In the genomic region with DNA sequence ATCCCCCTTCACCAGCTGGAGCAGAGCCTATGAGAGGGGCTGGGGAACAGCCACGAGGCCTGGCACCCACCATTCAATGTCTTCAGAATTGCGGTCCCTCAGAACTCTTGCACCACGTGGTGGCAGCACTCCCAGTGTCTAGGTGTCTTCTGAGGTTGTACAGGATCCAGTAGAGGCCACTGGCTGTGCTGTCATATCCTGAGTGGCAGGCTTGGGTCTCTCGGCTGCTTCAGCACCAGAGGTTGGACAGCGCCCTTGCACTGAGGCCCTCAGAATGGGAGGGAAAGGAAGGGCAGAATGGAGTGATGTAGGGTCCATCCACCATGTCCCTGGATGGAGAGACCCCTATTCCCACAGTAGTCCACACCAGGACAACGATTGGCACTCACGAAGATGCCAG, we compare ENCODE assay signal across 10 cellular contexts.
DNase-seq lines count a peak whose midpoint lies in the region; ATAC-seq, FAIRE-seq and TF ChIP-seq lines count a peak whose summit lies in the region.
"Had no signal": no experiment of that assay in that cellular context is flagged by ENCODE, and none has a peak within 500 bp of the region (broad histone marks: within the 10 kb centered on the region; RNA-seq: fewer than 3 reads in every experiment).

No MANE protein-coding gene starts in this region.

- TF ChIP-seq CTCF in HepG2 (CRISPR knock-in tag; IDR thresholded peaks at IDR 0.05) (peak; percentile 21; the same call in 1 of the 2 replicates), tibial artery (IDR thresholded peaks at IDR 0.05) (no peak)

- H3K36me3 ChIP-seq in HepG2 (replicated peaks in 1 of 2; ENCODE audit: control insufficient read depth in 1 of 2, insufficient read depth in 2 of 2, low read length in 2 of 2) (no peaks in the 10 kb centered on the region), tibial artery (no peaks in the 10 kb centered on the region)

- no peak overlapping the region for H2AFZ ChIP-seq in HepG2 (ENCODE audit: low read length)

- no peaks in the 10 kb centered on the region for H3K4me1 Mint-ChIP-seq in activated CD4-positive, alpha-beta T cell treated with anti-CD3 and anti-CD28 coated beads, Interleukin-2, amount 10 ng/mL, durations not matched to agents 7 days and 5 days

- TF ChIP-seq EP300 in HepG2 (IDR thresholded peaks at IDR 0.05; ENCODE audit: low read depth in 2 of 2, low read length in 2 of 2) (no peak), HepG2 (CRISPR knock-in tag; IDR thresholded peaks at IDR 0.05; ENCODE audit: borderline replicate concordance) (no peak)

- BruUV-seq in HepG2 (replicated peaks; lab: Mats Ljungman, UMichigan): no TSS peak

- DNase-seq in activated CD4-positive, alpha-beta T cell treated with anti-CD3 and anti-CD28 coated beads, Interleukin-2, amount 10 ng/mL, durations not matched to agents 7 days and 5 days: peak; percentile 20
- DNase-seq in activated CD4-positive, alpha-beta T cell treated with anti-CD3 and anti-CD28 coated beads, Interleukin-2, amount 50 U/mL, for 1 hour: no peak
- DNase-seq in HT1080 (ENCODE audit: low read depth) (peak; percentile 54), RPMI8226 (peak; percentile 72), HepG2 (ENCODE audit: low spot score) (peak; percentile 44), GM12892 (ENCODE audit: insufficient read length) (no peak), tibial artery (no peak)
- DNase-seq: body of pancreas, immature natural killer cell had no signal

- POLR2A ChIA-PET in activated CD4-positive, alpha-beta T cell treated with anti-CD3 and anti-CD28 coated beads, Interleukin-2, amount 10 ng/mL, durations not matched to agents 7 days and 5 days (lab: Charles Lee): no interaction called here
- POLR2A ChIA-PET in HepG2 (lab: Yijun Ruan, JAX): no interaction called here

- TF ChIP-seq POLR2A in HepG2 (IDR thresholded peaks at IDR 0.05; ENCODE audit: insufficient read depth in 1 of 2, low read depth in 2 of 2, low read length in 2 of 2) (no peak), GM12892 (IDR thresholded peaks at IDR 0.05; ENCODE audit: low read depth, low read length) (no peak)

- FAIRE-seq in HepG2 (lab: Jason Lieb, UNC): peak; percentile 51
- FAIRE-seq in GM12892 (lab: Jason Lieb, UNC): no peak

- no peak for TF ChIP-seq RAD21 in HepG2 (CRISPR knock-in tag; IDR thresholded peaks at IDR 0.05)

- H3K27me3 Mint-ChIP-seq in activated CD4-positive, alpha-beta T cell treated with anti-CD3 and anti-CD28 coated beads, Interleukin-2, amount 10 ng/mL, durations not matched to agents 7 days and 5 days: no peaks in the 10 kb centered on the region

- no peaks in the 10 kb centered on the region for H3K9me3 ChIP-seq in HepG2 (ENCODE audit: low read length)
- no peaks in the 10 kb centered on the region for H3K9me3 ChIP-seq in tibial artery
- H3K9me3 ChIP-seq: body of pancreas had no signal

- no peaks in the 10 kb centered on the region; the same call in 1 of the 2 replicates for H4K20me1 ChIP-seq in HepG2 (ENCODE audit: insufficient read depth, low read length)

- no peak overlapping the region for H3K4me3 Mint-ChIP-seq in activated CD4-positive, alpha-beta T cell treated with anti-CD3 and anti-CD28 coated beads, Interleukin-2, amount 10 ng/mL, durations not matched to agents 7 days and 5 days
- H3K4me3 Mint-ChIP-seq: immature natural killer cell had no signal

- no peaks in the 10 kb centered on the region for H3K9me3 Mint-ChIP-seq in activated CD4-positive, alpha-beta T cell treated with anti-CD3 and anti-CD28 coated beads, Interleukin-2, amount 10 ng/mL, durations not matched to agents 7 days and 5 days

- 10% methylated on average over 7 of the region's 7 CpGs for WGBS in HepG2 (ENCODE audit: low lambda C conversion rate)

- H3K27ac Mint-ChIP-seq in activated CD4-positive, alpha-beta T cell treated with anti-CD3 and anti-CD28 coated beads, Interleukin-2, amount 10 ng/mL, durations not matched to agents 7 days and 5 days: no peak overlapping the region
- H3K27ac Mint-ChIP-seq: immature natural killer cell had no signal

- H3K27ac ChIP-seq in HepG2 (ENCODE audit: extremely low read length, insufficient read depth, low read length) (no peak overlapping the region), tibial artery (no peak overlapping the region)
- H3K27ac ChIP-seq: body of pancreas had no signal

- CTCF ChIA-PET in activated CD4-positive, alpha-beta T cell treated with anti-CD3 and anti-CD28 coated beads, Interleukin-2, amount 10 ng/mL, durations not matched to agents 7 days and 5 days (lab: Charles Lee): no interaction called here
- CTCF ChIA-PET in HepG2 (lab: Yijun Ruan, JAX; ENCODE audit: low intra/inter-chr PET ratio, low total read pairs): no interaction called here

- intact Hi-C loops in HepG2 (cut with micrococcal nuclease; ENCODE audit: unreplicated experiment): no loop called here
- intact Hi-C loops in tibial artery (cut with DNase I; ENCODE audit: low total_unique reads): no loop called here

- in situ Hi-C loops in HepG2 (cut with HindIII; ENCODE audit: extremely low pct_ligation_motif_present, low pct_unique_long_range_greater_than_20kb): no loop called here

- no peak overlapping the region for H3K4me2 ChIP-seq in HepG2 (ENCODE audit: low read depth, low read length)

- H3K9ac ChIP-seq in HepG2 (ENCODE audit: insufficient read depth, low read depth, low read length): no peak overlapping the region

- H3K4me1 ChIP-seq in HepG2 (ENCODE audit: insufficient read depth, low read length) (no peaks in the 10 kb centered on the region), tibial artery (no peaks in the 10 kb centered on the region)
- H3K4me1 ChIP-seq: body of pancreas had no signal

- H3K4me3 ChIP-seq in HepG2 (replicated peaks in 1 of 3; ENCODE audit: insufficient read depth in 1 of 3, low read depth in 2 of 3, low read length in 3 of 3) (no peak overlapping the region), tibial artery (no peak overlapping the region)
- H3K4me3 ChIP-seq: body of pancreas had no signal

- H3K36me3 Mint-ChIP-seq in activated CD4-positive, alpha-beta T cell treated with anti-CD3 and anti-CD28 coated beads, Interleukin-2, amount 10 ng/mL, durations not matched to agents 7 days and 5 days (ENCODE audit: low read depth): no peaks in the 10 kb centered on the region
- H3K36me3 Mint-ChIP-seq: immature natural killer cell had no signal

- H3K79me2 ChIP-seq in HepG2 (ENCODE audit: insufficient read depth, low read length): no peaks in the 10 kb centered on the region

- peak; percentile 72 for ATAC-seq in HepG2
- no peak for ATAC-seq in HG02884 (IDR thresholded peaks at IDR 0.05; ENCODE audit: unreplicated experiment)
- ATAC-seq: body of pancreas had no signal

- peaks cover 0 to 2% of the 10 kb centered on the region in 2 experiments; a peak in 2 of 5 replicates for H3K27me3 ChIP-seq in HepG2 (ENCODE audit: control insufficient read depth in 1 of 2, insufficient read depth in 2 of 2, low read length in 2 of 2)
- H3K27me3 ChIP-seq in tibial artery: no peaks in the 10 kb centered on the region
- H3K27me3 ChIP-seq: body of pancreas had no signal

TF ChIP-seq in HepG2, 621 proteins besides CTCF, POLR2A, EP300 and RAD21 (continues in another document):
- peak; percentile 99 for TF ChIP-seq MIER2 (CRISPR knock-in tag; IDR thresholded peaks at IDR 0.05)
- 0 out of 2 replicates have a peak, but pooled peaks have one; percentile 20 for TF ChIP-seq RARA (CRISPR knock-in tag; IDR thresholded peaks at IDR 0.05)
- TF ChIP-seq ZMAT3 (CRISPR knock-in tag; conservative IDR thresholded peaks at IDR 0.05): 0 out of 2 replicates have a peak, but pooled peaks have one; percentile 40
- TF ChIP-seq, protein P1, sequence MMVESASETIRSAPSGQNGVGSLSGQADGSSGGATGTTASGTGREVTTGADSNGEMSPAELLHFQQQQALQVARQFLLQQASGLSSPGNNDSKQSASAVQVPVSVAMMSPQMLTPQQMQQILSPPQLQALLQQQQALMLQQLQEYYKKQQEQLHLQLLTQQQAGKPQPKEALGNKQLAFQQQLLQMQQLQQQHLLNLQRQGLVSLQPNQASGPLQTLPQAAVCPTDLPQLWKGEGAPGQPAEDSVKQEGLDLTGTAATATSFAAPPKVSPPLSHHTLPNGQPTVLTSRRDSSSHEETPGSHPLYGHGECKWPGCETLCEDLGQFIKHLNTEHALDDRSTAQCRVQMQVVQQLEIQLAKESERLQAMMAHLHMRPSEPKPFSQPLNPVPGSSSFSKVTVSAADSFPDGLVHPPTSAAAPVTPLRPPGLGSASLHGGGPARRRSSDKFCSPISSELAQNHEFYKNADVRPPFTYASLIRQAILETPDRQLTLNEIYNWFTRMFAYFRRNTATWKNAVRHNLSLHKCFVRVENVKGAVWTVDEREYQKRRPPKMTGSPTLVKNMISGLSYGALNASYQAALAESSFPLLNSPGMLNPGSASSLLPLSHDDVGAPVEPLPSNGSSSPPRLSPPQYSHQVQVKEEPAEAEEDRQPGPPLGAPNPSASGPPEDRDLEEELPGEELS (CRISPR knock-in tag; IDR thresholded peaks at IDR 0.05): no peak
- no peak for TF ChIP-seq ZNF431 (CRISPR knock-in tag; IDR thresholded peaks at IDR 0.05; ENCODE audit: borderline replicate concordance, low read depth)
- TF ChIP-seq ZNF331 (CRISPR knock-in tag; IDR thresholded peaks at IDR 0.05): peak; percentile 69
- TF ChIP-seq, protein P2, sequence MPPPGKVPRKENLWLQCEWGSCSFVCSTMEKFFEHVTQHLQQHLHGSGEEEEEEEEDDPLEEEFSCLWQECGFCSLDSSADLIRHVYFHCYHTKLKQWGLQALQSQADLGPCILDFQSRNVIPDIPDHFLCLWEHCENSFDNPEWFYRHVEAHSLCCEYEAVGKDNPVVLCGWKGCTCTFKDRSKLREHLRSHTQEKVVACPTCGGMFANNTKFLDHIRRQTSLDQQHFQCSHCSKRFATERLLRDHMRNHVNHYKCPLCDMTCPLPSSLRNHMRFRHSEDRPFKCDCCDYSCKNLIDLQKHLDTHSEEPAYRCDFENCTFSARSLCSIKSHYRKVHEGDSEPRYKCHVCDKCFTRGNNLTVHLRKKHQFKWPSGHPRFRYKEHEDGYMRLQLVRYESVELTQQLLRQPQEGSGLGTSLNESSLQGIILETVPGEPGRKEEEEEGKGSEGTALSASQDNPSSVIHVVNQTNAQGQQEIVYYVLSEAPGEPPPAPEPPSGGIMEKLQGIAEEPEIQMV (CRISPR knock-in tag; IDR thresholded peaks at IDR 0.05; ENCODE audit: low read depth): 0 out of 2 replicates have a peak, but pooled peaks have one; percentile 50
- peak; percentile 78 for TF ChIP-seq ZNF792 (CRISPR knock-in tag; IDR thresholded peaks at IDR 0.05)
- 0 out of 2 replicates have a peak, but pooled peaks have one; percentile 27 for TF ChIP-seq SIX4 (CRISPR knock-in tag; IDR thresholded peaks at IDR 0.05)
- 0 out of 2 replicates have a peak, but pooled peaks have one; percentile 58 for TF ChIP-seq ZSCAN21 (CRISPR knock-in tag; IDR thresholded peaks at IDR 0.05; ENCODE audit: borderline replicate concordance)

Comparison
In these comparisons a context has a peak if more than half of its experiments do, and no peak if none do; other contexts are left out.
1. DNase-seq: peak in activated CD4-positive, alpha-beta T cell treated with anti-CD3 and anti-CD28 coated beads, Interleukin-2, amount 10 ng/mL, durations not matched to agents 7 days and 5 days (single experiment), HT1080 (single experiment), RPMI8226 (single experiment) and HepG2 (single experiment); none in activated CD4-positive, alpha-beta T cell treated with anti-CD3 and anti-CD28 coated beads, Interleukin-2, amount 50 U/mL, for 1 hour (single experiment), GM12892 (single experiment) and tibial artery (0 of 2).